In the genomic region with DNA sequence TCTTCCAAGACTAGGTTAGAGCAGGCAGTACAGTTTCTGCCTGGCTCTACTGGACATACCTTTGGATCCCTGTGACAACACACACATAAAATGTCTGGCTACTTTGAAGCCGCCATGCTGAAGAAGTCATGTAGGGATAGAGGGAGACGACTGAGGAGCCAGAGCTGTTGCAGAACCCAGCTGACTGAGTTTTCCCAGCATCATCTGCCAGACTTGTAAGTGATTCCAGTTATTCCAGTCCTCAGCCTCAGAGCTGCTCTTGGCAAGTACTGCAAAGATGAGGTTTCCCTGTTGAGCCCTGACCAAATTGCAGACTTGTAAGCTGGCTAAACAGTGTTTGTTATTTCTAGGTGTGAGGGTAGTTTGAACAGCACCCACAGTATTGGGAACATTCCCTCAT, we compare ENCODE assay signal across 20 cellular contexts. TPM values are rescaled to one million over a fixed set of nuclear protein-coding genes. Genes with fewer than 3 reads are reported as not detected.
"Had no signal": no experiment of that assay in that cellular context is flagged by ENCODE, and none has a peak within 500 bp of the region (broad histone marks: within the 10 kb centered on the region; RNA-seq: fewer than 3 reads in every experiment).

No MANE protein-coding gene starts in this region.

- H3K4me2 ChIP-seq: hepatocyte had no signal

- H3K4me3 ChIP-seq: hepatocyte, mucosa of descending colon, stomach, tibial nerve had no signal

- DNase-seq: activated B cell treated with CpG ODN at 0.5 μM for 24 hours; activated CD4-positive, alpha-beta T cell treated with anti-CD3 and anti-CD28 coated beads, Interleukin-2, amount 10 ng/mL, durations not matched to agents 7 days and 5 days; activated T-cell treated with anti-CD3 and anti-CD28 coated beads for 4 hours; brain microvascular endothelial cell; cerebellar nuclear complex; mammary epithelial cell; mucosa of descending colon; nucleus accumbens; SHP77; stimulated activated CD4-positive, alpha-beta T cell treated with anti-CD3 and anti-CD28 coated beads, Interleukin-4, amount 100 ng/mL, for 4 hours; stomach had no signal

- H3K27ac ChIP-seq: brain microvascular endothelial cell, hepatocyte, stomach had no signal

- H3K27me3 ChIP-seq: brain microvascular endothelial cell, stomach, tibial nerve had no signal

- ATAC-seq: activated T-helper 17 cell treated with anti-CD3 and anti-CD28 coated beads, Interleukin-2, amount 50 U/mL, for 72 hours; esophagus mucosa; mucosa of descending colon had no signal

- H3K36me3 ChIP-seq: brain microvascular endothelial cell, stomach, tibial nerve had no signal

- H3K4me1 ChIP-seq: stomach had no signal

- H2AFZ ChIP-seq: hepatocyte had no signal

- H3K79me2 ChIP-seq: hepatocyte had no signal

- H3K9me3 ChIP-seq: mucosa of descending colon, stomach, tibial nerve had no signal

RNA-seq across cellular contexts. Expression of a gene that starts 31.5 kb away (rescaled TPM):
- total RNA-seq: activated B cell treated with CpG ODN at 0.5 μM for 24 hours; activated CD4-positive, alpha-beta T cell treated with anti-CD3 and anti-CD28 coated beads, Interleukin-2, amount 10 ng/mL, durations not matched to agents 7 days and 5 days; activated CD8-positive, alpha-beta memory T cell treated with anti-CD3 and anti-CD28 coated beads for 36 hours; activated T-helper 17 cell treated with anti-CD3 and anti-CD28 coated beads, Interleukin-2, amount 50 U/mL, for 72 hours; dermis microvascular lymphatic vessel endothelial cell; esophagus mucosa; frontal cortex; hepatocyte; mammary epithelial cell; mucosa of descending colon; natural killer cell treated with Interleukin-12 subunit alpha and Interleukin-12 subunit beta and Interleukin-15 and Interleukin-18, amount 100 ng/mL, for 72 hours; posterior vena cava; stomach had no signal
- polyA plus RNA-seq: hepatocyte, mammary epithelial cell, stomach had no signal
